In the genomic region with DNA sequence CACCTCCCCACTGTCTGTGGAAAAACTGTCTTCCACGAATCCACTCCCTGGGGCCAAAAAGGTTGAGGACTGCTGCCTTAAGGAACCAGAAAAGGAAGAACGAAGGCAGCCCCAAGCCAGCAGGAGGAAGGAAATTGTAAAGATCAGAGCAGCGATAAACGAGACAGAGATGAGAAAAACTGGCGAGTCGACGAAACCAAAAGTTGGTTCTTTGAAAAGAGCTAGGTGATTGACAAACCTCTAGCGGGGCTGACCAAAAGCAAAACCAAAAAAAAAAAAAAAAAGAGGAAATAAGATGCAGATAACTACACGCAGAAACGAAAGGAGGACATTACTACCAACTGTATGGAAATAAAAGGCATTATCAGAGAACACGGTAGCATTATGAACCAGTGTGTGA, we compare ENCODE assay signal across 8 cellular contexts.
DNase-seq lines count a peak whose midpoint lies in the region; ATAC-seq lines count a peak whose summit lies in the region.

No MANE protein-coding gene starts in this region.

- peak; percentile 56 for ATAC-seq in GM18520 (IDR thresholded peaks at IDR 0.05; ENCODE audit: unreplicated experiment)
- peak; percentile 76 for ATAC-seq in HG03097 (IDR thresholded peaks at IDR 0.05; ENCODE audit: low FRiP score, unreplicated experiment)

- DNase-seq in T follicular helper cell (ENCODE audit: low read depth) (peak; percentile 20), COR-L47 (lab: John Stamatoyannopoulos, UW) (no peak), NCI-H2196 treated with DMSO at 0.1 percent for 48 hours (lab: John Stamatoyannopoulos, UW; ENCODE audit: unreplicated experiment) (no peak), occipital lobe (lab: John Stamatoyannopoulos, UW) (no peak)
- DNase-seq in effector CD4-positive, alpha-beta T cell: peak; percentile 30
- peak; percentile 43 to 58 for DNase-seq in stimulated activated CD4-positive, alpha-beta T cell treated with anti-CD3 and anti-CD28 coated beads, Interleukin-2, amount 100 ng/mL, for 24 hours

Comparison
In these comparisons a context has a peak if more than half of its experiments do, and no peak if none do; other contexts are left out.
1. DNase-seq: peak in T follicular helper cell (single experiment), effector CD4-positive, alpha-beta T cell (single experiment) and stimulated activated CD4-positive, alpha-beta T cell treated with anti-CD3 and anti-CD28 coated beads, Interleukin-2, amount 100 ng/mL, for 24 hours (2 of 2); none in COR-L47 (single experiment), NCI-H2196 treated with DMSO at 0.1 percent for 48 hours (single experiment) and occipital lobe (single experiment).